In genomic region chr20:4136078-4136966, GRCh38 we compare ENCODE assay signal across 1 cellular context.
A peak's percentile ranks its signal among the peaks of the same experiment; 100 is the strongest.
TF ChIP-seq lines count a peak whose summit lies in the region.

No MANE protein-coding gene starts in this region.

TF ChIP-seq in HepG2, 621 proteins besides CTCF, POLR2A, EP300 and RAD21 (continued from another document and continues in another):
- TF ChIP-seq ESRRA (CRISPR knock-in tag; IDR thresholded peaks at IDR 0.05; ENCODE audit: low read depth), result no peak
- no peak for TF ChIP-seq ZKSCAN8 (CRISPR knock-in tag; IDR thresholded peaks at IDR 0.05; ENCODE audit: borderline replicate concordance)
- 0 out of 2 replicates have a peak, but pooled peaks have one; percentile 7 for TF ChIP-seq MYPOP (CRISPR knock-in tag; IDR thresholded peaks at IDR 0.05)
- TF ChIP-seq TCF7 (IDR thresholded peaks at IDR 0.05; ENCODE audit: low read depth), result no peak
- TF ChIP-seq EZH2 (conservative IDR thresholded peaks at IDR 0.05; ENCODE audit: low read depth, low read length), result no peak
- 0 out of 2 replicates have a peak, but pooled peaks have one; percentile 3 for TF ChIP-seq ZNF331 (CRISPR knock-in tag; IDR thresholded peaks at IDR 0.05)
- TF ChIP-seq YY1 (IDR thresholded peaks at IDR 0.05; ENCODE audit: insufficient read depth, insufficient replicate concordance, low read depth, low read length), result no peak
- peak; percentile 60; the same call in 1 of the 2 replicates for TF ChIP-seq ZNF318 (CRISPR knock-in tag; IDR thresholded peaks at IDR 0.05)
- TF ChIP-seq ELF3 (CRISPR knock-in tag; IDR thresholded peaks at IDR 0.05), result peak; percentile 72
- TF ChIP-seq ZFP37 (CRISPR knock-in tag; IDR thresholded peaks at IDR 0.05; ENCODE audit: borderline replicate concordance), result 0 out of 2 replicates have a peak, but pooled peaks have one; percentile 74
- no peak for TF ChIP-seq MED13 (CRISPR knock-in tag; IDR thresholded peaks at IDR 0.05)
- 0 out of 2 replicates have a peak, but pooled peaks have one; percentile 38 for TF ChIP-seq ZNF225 (CRISPR knock-in tag; IDR thresholded peaks at IDR 0.05)
- peak; percentile 65 for TF ChIP-seq AGO2 (optimal IDR thresholded peaks at IDR 0.05; ENCODE audit: low read depth, low read length)
- TF ChIP-seq ZNF577 (CRISPR knock-in tag; IDR thresholded peaks at IDR 0.05; ENCODE audit: borderline replicate concordance, low read depth), result no peak
- no peak for TF ChIP-seq RFX1 (IDR thresholded peaks at IDR 0.05)
- no peak for TF ChIP-seq ZNF224 (CRISPR knock-in tag; IDR thresholded peaks at IDR 0.05)
- peak; percentile 21 for TF ChIP-seq JARID2 (CRISPR knock-in tag; IDR thresholded peaks at IDR 0.05; ENCODE audit: insufficient replicate concordance)
- no peak for TF ChIP-seq NAIF1 (CRISPR knock-in tag; IDR thresholded peaks at IDR 0.05; ENCODE audit: borderline replicate concordance)
- no peak for TF ChIP-seq ZNF800 (CRISPR knock-in tag; IDR thresholded peaks at IDR 0.05)
- TF ChIP-seq MXD3 (CRISPR knock-in tag; IDR thresholded peaks at IDR 0.05), result no peak; the same call in 1 of the 2 replicates
- no peak for TF ChIP-seq MIER3 (CRISPR knock-in tag; IDR thresholded peaks at IDR 0.05; ENCODE audit: borderline replicate concordance)
- no peak for TF ChIP-seq MEIS1 (CRISPR knock-in tag; IDR thresholded peaks at IDR 0.05; ENCODE audit: borderline replicate concordance)
- TF ChIP-seq MYC (CRISPR knock-in tag; IDR thresholded peaks at IDR 0.05; ENCODE audit: borderline replicate concordance), result peak; percentile 28; the same call in 1 of the 2 replicates
- peak; percentile 60; the same call in 1 of the 2 replicates for TF ChIP-seq FOXP4 (CRISPR knock-in tag; IDR thresholded peaks at IDR 0.05)
- no peak for TF ChIP-seq CBX1 (IDR thresholded peaks at IDR 0.05; ENCODE audit: low read depth)
- TF ChIP-seq ZKSCAN5 (CRISPR knock-in tag; IDR thresholded peaks at IDR 0.05), result peak; percentile 72; the same call in 1 of the 2 replicates
- no peak for TF ChIP-seq ZSCAN12 (CRISPR knock-in tag; IDR thresholded peaks at IDR 0.05)
- TF ChIP-seq ZNF280D (CRISPR knock-in tag; IDR thresholded peaks at IDR 0.05), result 0 out of 2 replicates have a peak, but pooled peaks have one; percentile 2
- TF ChIP-seq ZSCAN5A (CRISPR knock-in tag; IDR thresholded peaks at IDR 0.05; ENCODE audit: borderline replicate concordance), result no peak
- 0 out of 2 replicates have a peak, but pooled peaks have one; percentile 14 for TF ChIP-seq IKZF5 (CRISPR knock-in tag; IDR thresholded peaks at IDR 0.05)
- 0 out of 2 replicates have a peak, but pooled peaks have one; percentile 55 for TF ChIP-seq ZNF510 (CRISPR knock-in tag; IDR thresholded peaks at IDR 0.05; ENCODE audit: low read depth)
- TF ChIP-seq POLR2G (IDR thresholded peaks at IDR 0.05; ENCODE audit: low read depth, low read length), result peak; percentile 49; the same call in 1 of the 2 replicates
- TF ChIP-seq NCOA5 (CRISPR knock-in tag; IDR thresholded peaks at IDR 0.05), result no peak
